Comparison of ENCODE assay signal across 8 cellular contexts in the genomic region with DNA sequence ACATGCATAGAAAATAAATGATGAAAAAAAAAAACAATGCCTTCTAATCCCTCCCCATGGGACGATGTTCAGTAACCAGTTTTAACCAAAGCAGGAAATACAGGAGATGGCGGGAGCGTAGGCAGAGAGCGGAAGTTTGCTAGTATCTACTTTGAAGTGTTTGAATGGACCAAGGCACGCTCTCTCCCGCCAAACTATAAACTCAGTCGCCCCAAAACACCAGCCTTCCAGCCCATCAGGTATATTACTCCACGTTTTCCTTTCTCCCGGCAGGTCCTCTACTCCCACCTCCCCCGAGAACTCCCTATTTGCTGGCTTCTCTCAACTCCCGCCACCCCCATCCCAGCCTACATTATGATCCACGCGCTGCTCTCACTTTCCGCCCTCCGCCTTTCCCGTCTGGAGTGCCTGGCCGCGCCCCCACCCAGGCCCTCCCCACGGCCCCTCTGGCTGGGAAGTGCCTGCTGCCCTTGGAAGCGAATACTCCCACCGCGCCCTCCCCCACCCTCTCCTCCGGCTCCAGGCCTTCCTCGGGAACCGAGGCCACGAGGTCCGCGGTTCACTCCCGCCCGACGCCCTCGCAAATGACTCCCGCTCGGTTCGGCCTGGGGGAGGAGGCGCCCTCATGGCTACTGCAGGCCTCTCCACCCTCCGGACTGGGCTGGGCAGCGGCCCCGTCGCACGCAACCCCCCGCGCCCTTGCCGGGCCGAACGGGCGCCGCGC. TPM values are rescaled to one million over a fixed set of nuclear protein-coding genes. Genes with fewer than 3 reads are reported as not detected.
DNase-seq lines count a peak whose midpoint lies in the region; ATAC-seq and TF ChIP-seq lines count a peak whose summit lies in the region.

No MANE protein-coding gene starts in this region.

- no peaks in the 10 kb centered on the region for H3K27me3 ChIP-seq in liver (ENCODE audit: control insufficient read depth in 4 of 4, insufficient read depth in 4 of 4, low read length in 3 of 4)

- no peaks in the 10 kb centered on the region for H3K36me3 ChIP-seq in liver (ENCODE audit: control insufficient read depth in 4 of 4, insufficient read depth in 3 of 4, low read depth in 1 of 4, low read length in 3 of 4)

- H3K9me3 ChIP-seq in liver (ENCODE audit: control insufficient read depth in 4 of 4, low read length in 3 of 4), result no peaks in the 10 kb centered on the region

- under 1% methylated on average over 49 of the region's 49 CpGs for WGBS in liver

- H3K4me1 ChIP-seq in liver (ENCODE audit: control insufficient read depth in 4 of 4, insufficient read depth in 4 of 4, low read length in 3 of 4), result peaks cover 6 to 20% (median 15%) of the 10 kb centered on the region in 4 donors

- peak overlapping the region; percentile 95 to 97 for H3K9ac ChIP-seq in liver (ENCODE audit: low read depth in 1 of 2, low read length in 2 of 2)

- H3K4me3 ChIP-seq in AG10803 (ENCODE audit: low read length) (peak overlapping the region; percentile 96), liver (ENCODE audit: low read depth in 1 of 3, low read length in 3 of 3) (peak overlapping the region; percentile 95 to 99 (median 98))

- ATAC-seq in HG03439 (IDR thresholded peaks at IDR 0.05; ENCODE audit: unreplicated experiment), result peak; percentile 17

- H3K27ac ChIP-seq in liver (ENCODE audit: low read depth in 1 of 2, low read length in 2 of 2), result peak overlapping the region; percentile 99

- no peak for TF ChIP-seq RAD21 in liver (IDR thresholded peaks at IDR 0.05)

- DNase-seq in AG10803 (ENCODE audit: low read depth) (peak; percentile 34), GM19238 (ENCODE audit: insufficient read length, low spot score) (peak; percentile 18), NCI-H524 (lab: John Stamatoyannopoulos, UW) (peak; percentile 65 to 75), dermis blood vessel endothelial cell (peak; percentile 72)
- DNase-seq in activated CD4-positive, alpha-beta T cell treated with anti-CD3 and anti-CD28 coated beads for 4 hours, result peak; percentile 31 to 45
- DNase-seq in stimulated activated CD4-positive, alpha-beta T cell treated with anti-CD3 and anti-CD28 coated beads, Interleukin-4, amount 100 ng/mL, for 4 hours, result peak; percentile 28 to 42

- TF ChIP-seq CTCF in AG10803 (conservative IDR thresholded peaks at IDR 0.05; ENCODE audit: low read length), result no peak
- no peak for TF ChIP-seq CTCF in liver (IDR thresholded peaks at IDR 0.05; ENCODE audit: low read depth, low read length, missing input control)

TF ChIP-seq in liver, 16 proteins besides CTCF, POLR2A, EP300 and RAD21:
- TF ChIP-seq FOXA2 (IDR thresholded peaks at IDR 0.05) (no peak), ZBTB33 (IDR thresholded peaks at IDR 0.05) (no peak), HNF4G (IDR thresholded peaks at IDR 0.05) (no peak), YY1 (IDR thresholded peaks at IDR 0.05) (peak; percentile 47), FOXA1 (IDR thresholded peaks at IDR 0.05) (no peak), HNF4A (conservative IDR thresholded peaks at IDR 0.05) (no peak), RXRA (IDR thresholded peaks at IDR 0.05) (no peak)
- TF ChIP-seq, protein P1, sequence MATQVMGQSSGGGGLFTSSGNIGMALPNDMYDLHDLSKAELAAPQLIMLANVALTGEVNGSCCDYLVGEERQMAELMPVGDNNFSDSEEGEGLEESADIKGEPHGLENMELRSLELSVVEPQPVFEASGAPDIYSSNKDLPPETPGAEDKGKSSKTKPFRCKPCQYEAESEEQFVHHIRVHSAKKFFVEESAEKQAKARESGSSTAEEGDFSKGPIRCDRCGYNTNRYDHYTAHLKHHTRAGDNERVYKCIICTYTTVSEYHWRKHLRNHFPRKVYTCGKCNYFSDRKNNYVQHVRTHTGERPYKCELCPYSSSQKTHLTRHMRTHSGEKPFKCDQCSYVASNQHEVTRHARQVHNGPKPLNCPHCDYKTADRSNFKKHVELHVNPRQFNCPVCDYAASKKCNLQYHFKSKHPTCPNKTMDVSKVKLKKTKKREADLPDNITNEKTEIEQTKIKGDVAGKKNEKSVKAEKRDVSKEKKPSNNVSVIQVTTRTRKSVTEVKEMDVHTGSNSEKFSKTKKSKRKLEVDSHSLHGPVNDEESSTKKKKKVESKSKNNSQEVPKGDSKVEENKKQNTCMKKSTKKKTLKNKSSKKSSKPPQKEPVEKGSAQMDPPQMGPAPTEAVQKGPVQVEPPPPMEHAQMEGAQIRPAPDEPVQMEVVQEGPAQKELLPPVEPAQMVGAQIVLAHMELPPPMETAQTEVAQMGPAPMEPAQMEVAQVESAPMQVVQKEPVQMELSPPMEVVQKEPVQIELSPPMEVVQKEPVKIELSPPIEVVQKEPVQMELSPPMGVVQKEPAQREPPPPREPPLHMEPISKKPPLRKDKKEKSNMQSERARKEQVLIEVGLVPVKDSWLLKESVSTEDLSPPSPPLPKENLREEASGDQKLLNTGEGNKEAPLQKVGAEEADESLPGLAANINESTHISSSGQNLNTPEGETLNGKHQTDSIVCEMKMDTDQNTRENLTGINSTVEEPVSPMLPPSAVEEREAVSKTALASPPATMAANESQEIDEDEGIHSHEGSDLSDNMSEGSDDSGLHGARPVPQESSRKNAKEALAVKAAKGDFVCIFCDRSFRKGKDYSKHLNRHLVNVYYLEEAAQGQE (IDR thresholded peaks at IDR 0.05), result no peak

RNA-seq across cellular contexts. Expression of gene DHX15, which starts 0.7 kb away (rescaled TPM):
- total RNA-seq in dermis blood vessel endothelial cell, result 161 and 222 TPM in 2 replicates
- total RNA-seq in liver, result 10 to 100 TPM; 73.7 to 80.9 TPM
- 10 to 100 TPM; 25.2 to 29.3 TPM for polyA plus RNA-seq in liver

Comparison
In these comparisons a context has a peak if more than half of its experiments do, and no peak if none do; other contexts are left out.
1. Peak in every context shown above with its lines: DNase-seq, ATAC-seq, H3K4me3 ChIP-seq and H3K27ac ChIP-seq.
2. DNase-seq: peak in every context shown above with its lines; median percentile 72 in dermis blood vessel endothelial cell; 70 in NCI-H524; 38 in activated CD4-positive, alpha-beta T cell treated with anti-CD3 and anti-CD28 coated beads for 4 hours; 35 in stimulated activated CD4-positive, alpha-beta T cell treated with anti-CD3 and anti-CD28 coated beads, Interleukin-4, amount 100 ng/mL, for 4 hours; 34 in AG10803; 18 in GM19238.